ENCODE assay signal across 7 cellular contexts in the genomic region with DNA sequence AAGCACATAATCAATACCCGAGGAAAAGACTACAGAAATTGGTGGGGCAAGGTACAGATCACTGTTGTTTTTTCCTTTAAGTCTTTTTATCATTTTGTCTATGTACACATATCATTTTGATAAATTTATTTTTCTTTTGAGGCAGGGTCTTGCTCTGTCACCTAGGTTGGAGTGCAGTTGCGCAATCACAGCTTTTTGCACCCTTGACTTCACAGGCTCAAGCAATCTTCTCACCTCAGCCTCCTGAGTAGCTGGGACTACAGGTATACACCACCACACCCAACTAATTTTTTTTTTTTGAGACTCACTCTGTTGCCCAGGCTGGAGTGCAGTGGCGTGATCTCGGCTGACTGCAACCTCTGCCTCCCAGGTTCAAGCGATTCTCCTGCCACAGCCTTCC.
TF ChIP-seq lines count a peak whose summit lies in the region.

No MANE protein-coding gene starts in this region.

TF ChIP-seq in A549, 52 proteins besides CTCF, POLR2A, EP300 and RAD21:
- peak; percentile 80 to 91 for TF ChIP-seq CEBPB (IDR thresholded peaks at IDR 0.05)

TF ChIP-seq in HCT116, 20 proteins besides CTCF, POLR2A, EP300 and RAD21:
- peak; percentile 38; the same call in 1 of the 2 replicates for TF ChIP-seq CEBPB (IDR thresholded peaks at IDR 0.05; ENCODE audit: low read depth)

TF ChIP-seq in IMR-90, 13 proteins besides CTCF, POLR2A, EP300 and RAD21:
- TF ChIP-seq CEBPB (IDR thresholded peaks at IDR 0.05; ENCODE audit: low read depth, low read length): peak; percentile 90

TF ChIP-seq in Ishikawa, 13 proteins besides CTCF, POLR2A, EP300 and RAD21:
- peak; percentile 93 for TF ChIP-seq CEBPB (IDR thresholded peaks at IDR 0.05)

TF ChIP-seq in K562, 482 proteins besides CTCF, POLR2A, EP300 and RAD21:
- TF ChIP-seq CEBPB (tag; IDR thresholded peaks at IDR 0.05): peak; percentile 96
- TF ChIP-seq, protein P1, sequence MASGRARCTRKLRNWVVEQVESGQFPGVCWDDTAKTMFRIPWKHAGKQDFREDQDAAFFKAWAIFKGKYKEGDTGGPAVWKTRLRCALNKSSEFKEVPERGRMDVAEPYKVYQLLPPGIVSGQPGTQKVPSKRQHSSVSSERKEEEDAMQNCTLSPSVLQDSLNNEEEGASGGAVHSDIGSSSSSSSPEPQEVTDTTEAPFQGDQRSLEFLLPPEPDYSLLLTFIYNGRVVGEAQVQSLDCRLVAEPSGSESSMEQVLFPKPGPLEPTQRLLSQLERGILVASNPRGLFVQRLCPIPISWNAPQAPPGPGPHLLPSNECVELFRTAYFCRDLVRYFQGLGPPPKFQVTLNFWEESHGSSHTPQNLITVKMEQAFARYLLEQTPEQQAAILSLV (tag; IDR thresholded peaks at IDR 0.05): peak; percentile 75
- TF ChIP-seq CEBPG (CRISPR knock-in tag; IDR thresholded peaks at IDR 0.05): peak; percentile 54; the same call in 1 of the 2 replicates
- TF ChIP-seq CEBPG (tag; conservative IDR thresholded peaks at IDR 0.05 in 1 of 2, IDR thresholded peaks at IDR 0.05 in 1 of 2): peak; percentile 76 to 99

TF ChIP-seq in H1, 55 proteins besides CTCF, POLR2A, EP300 and RAD21:
- peak; percentile 91 for TF ChIP-seq CEBPB (IDR thresholded peaks at IDR 0.05; ENCODE audit: low read depth, low read length)

TF ChIP-seq in HepG2, 621 proteins besides CTCF, POLR2A, EP300 and RAD21:
- TF ChIP-seq CEBPB (IDR thresholded peaks at IDR 0.05; ENCODE audit: borderline replicate concordance, low read depth, low read length) (peak; percentile 90), CEBPG (CRISPR knock-in tag; IDR thresholded peaks at IDR 0.05) (peak; percentile 75)
